In genomic region chr4:155809835-155810234, GRCh38 we compare ENCODE assay signal across 8 cellular contexts. TPM values are rescaled to one million over a fixed set of nuclear protein-coding genes. Genes with fewer than 3 reads are reported as not detected.
DNase-seq lines count a peak whose midpoint lies in the region; ATAC-seq, FAIRE-seq and TF ChIP-seq lines count a peak whose summit lies in the region.

No MANE protein-coding gene starts in this region.

- no peaks in the 10 kb centered on the region for H3K36me3 ChIP-seq in Peyer's patch

- H3K4me1 Mint-ChIP-seq in memory B cell: no peaks in the 10 kb centered on the region

- H3K36me3 Mint-ChIP-seq in memory B cell: no peaks in the 10 kb centered on the region

- TF ChIP-seq POLR2A in Peyer's patch (IDR thresholded peaks at IDR 0.05): no peak

- FAIRE-seq in A204.1 (lab: Jason Lieb, UNC): peak; percentile 98

- H3K27me3 ChIP-seq in Peyer's patch: no peaks in the 10 kb centered on the region
- no peaks in the 10 kb centered on the region for H3K27me3 ChIP-seq in dorsolateral prefrontal cortex

- no peaks in the 10 kb centered on the region for H3K4me1 ChIP-seq in Peyer's patch

- H3K27ac ChIP-seq in Peyer's patch: no peak overlapping the region
- peak overlapping the region in 2 of 59 donors; percentile 7 to 16 for H3K27ac ChIP-seq in dorsolateral prefrontal cortex

- H3K27me3 Mint-ChIP-seq in memory B cell: no peaks in the 10 kb centered on the region

- H3K4me3 ChIP-seq in GM12864 (ENCODE audit: low read depth, low read length) (no peak overlapping the region), Peyer's patch (no peak overlapping the region), dorsolateral prefrontal cortex (peak overlapping the region in 3 of 59 donors; percentile 1 to 24 (median 21))

- no peaks in the 10 kb centered on the region for H3K9me3 ChIP-seq in Peyer's patch

- TF ChIP-seq CTCF in GM12864 (IDR thresholded peaks at IDR 0.05; ENCODE audit: low read depth, low read length, missing control alignments) (peak; percentile 44), Peyer's patch (IDR thresholded peaks at IDR 0.05) (peak in 4 of 6 experiments; percentile 58 to 71 (median 64)), dorsolateral prefrontal cortex (IDR thresholded peaks at IDR 0.05 in 54 of 56, conservative IDR thresholded peaks at IDR 0.05 in 2 of 56; ENCODE audit: low read depth in 1 of 56, partially characterized antibody in 56 of 56) (peak; percentile 45 to 87 (median 70))

- no peaks in the 10 kb centered on the region for H3K9me3 Mint-ChIP-seq in memory B cell

- ATAC-seq in memory B cell (ENCODE audit: low read depth): peak; percentile 56

- no peak overlapping the region for H3K27ac Mint-ChIP-seq in memory B cell

- H3K4me3 Mint-ChIP-seq in memory B cell: no peak overlapping the region

- DNase-seq in GM12864 (ENCODE audit: low read depth) (peak; percentile 72), HCEC 1CT (peak; percentile 79), Kasumi-1 (lab: John Stamatoyannopoulos, UW) (peak; percentile 86 to 89), Peyer's patch (no peak), dorsolateral prefrontal cortex (no peak), memory B cell (ENCODE audit: low spot score in 2 of 2) (peak in 1 of 2 donors; percentile 5), cortex of kidney (lab: John Stamatoyannopoulos, UW) (no peak)

- intact Hi-C loops in dorsolateral prefrontal cortex (cut with DNase I): loop anchor here (2.0 to 5.0 kb wide), 2 partner anchors 142 to 143 kb away; partner anchors contain the start of gene CTSO (in 2 of the 2)

RNA-seq across cellular contexts. Expression of gene GUCY1B1, which starts 51.0 kb away (rescaled TPM):
- total RNA-seq in Peyer's patch: 1 to 10 TPM; 1.6 to 8.0 (median 5.9) TPM
- total RNA-seq in dorsolateral prefrontal cortex: 100 to 1,000 TPM in 56 of 120 experiments, 10 to 100 TPM in 64; 31.4 to 153 (median 98.2) TPM

RNA-seq across cellular contexts. Expression of gene ASIC5, which starts 56.2 kb away (rescaled TPM):
- total RNA-seq in Peyer's patch (not detected), dorsolateral prefrontal cortex (not detected)

Comparison
In these comparisons a context has a peak if more than half of its experiments do, and no peak if none do; other contexts are left out.
1. DNase-seq: peak in GM12864 (single experiment), HCEC 1CT (single experiment) and Kasumi-1 (2 of 2); none in Peyer's patch (0 of 3), dorsolateral prefrontal cortex (0 of 10) and cortex of kidney (single experiment).
2. Peak in every context shown above with its lines, with median percentiles within 50 percentile points of each other: CTCF ChIP-seq.